23 cellular contexts compared by ENCODE assay signal in genomic region chr20:56762829-56763228, GRCh38.
"Had no signal": no experiment of that assay in that cellular context is flagged by ENCODE, and none has a peak within 500 bp of the region (broad histone marks: within the 10 kb centered on the region; RNA-seq: fewer than 3 reads in every experiment).

No MANE protein-coding gene starts in this region.

- H3K4me1 ChIP-seq: left ventricle myocardium inferior, lower lobe of right lung, stomach, uterus had no signal

- DNase-seq: cortex of kidney; dorsolateral prefrontal cortex; effector CD8-positive, alpha-beta T cell; esophagus squamous epithelium; foreskin fibroblast; immature natural killer cell; kidney; left cardiac atrium; left ventricle myocardium inferior; lower lobe of right lung; mesenchymal stem cell; midbrain; nucleus accumbens; ovary; right cardiac atrium; small intestine; stimulated activated CD4-positive, alpha-beta T cell treated with anti-CD3 and anti-CD28 coated beads, Interleukin-12 subunit alpha, Interleukin-12 subunit beta, amount 100 ng/mL, for 4 hours; stimulated activated naive CD4-positive, alpha-beta T cell; stomach; substantia nigra; uterus had no signal

- H3K27ac ChIP-seq: dorsolateral prefrontal cortex, esophagus squamous epithelium, left ventricle myocardium inferior, lower lobe of right lung, neural progenitor cell, ovary, stomach, thoracic aorta, uterus had no signal

- H3K36me3 ChIP-seq: esophagus squamous epithelium, left ventricle myocardium inferior, lower lobe of right lung, neural progenitor cell, ovary, stomach, thoracic aorta, uterus had no signal

- H3K4me3 ChIP-seq: dorsolateral prefrontal cortex, esophagus squamous epithelium, left ventricle myocardium inferior, lower lobe of right lung, neural progenitor cell, ovary, stomach, thoracic aorta, uterus had no signal

- FAIRE-seq: kidney, small intestine had no signal

- H3K9me3 ChIP-seq: esophagus squamous epithelium, lower lobe of right lung, ovary, stomach, thoracic aorta, uterus had no signal

- H2AFZ ChIP-seq: neural progenitor cell had no signal

- H3K27me3 ChIP-seq: neural progenitor cell, ovary, uterus had no signal

- H3K4me2 ChIP-seq: neural progenitor cell had no signal

- H3K9ac ChIP-seq: neural progenitor cell had no signal
